In genomic region chr2:149049142-149049541, GRCh38 we compare ENCODE assay signal across 22 cellular contexts. TPM values are rescaled to one million over a fixed set of nuclear protein-coding genes. Genes with fewer than 3 reads are reported as not detected.
A peak's percentile ranks its signal among the peaks of the same experiment; 100 is the strongest.
DNase-seq lines count a peak whose midpoint lies in the region; ATAC-seq, FAIRE-seq and TF ChIP-seq lines count a peak whose summit lies in the region.
"Had no signal": no experiment of that assay in that cellular context is flagged by ENCODE, and none has a peak within 500 bp of the region (broad histone marks: within the 10 kb centered on the region; RNA-seq: fewer than 3 reads in every experiment).

No MANE protein-coding gene starts in this region.

- POLR2A ChIA-PET in GM12878 (lab: Charles Lee) = interaction anchor here (0.6 kb wide), 1 partner anchor 530 kb away, joined by 3 read pairs; no protein-coding TSS in a partner anchor

- no peak overlapping the region for H4K91ac ChIP-seq in mesenchymal stem cell (ENCODE audit: low read length)

- no peak for TF ChIP-seq EP300 in GM12878 (IDR thresholded peaks at IDR 0.05; ENCODE audit: borderline replicate concordance in 1 of 2, control insufficient read depth in 1 of 2, low read depth in 2 of 2, low read length in 2 of 2)

- TF ChIP-seq RAD21 in GM12878 (IDR thresholded peaks at IDR 0.05; ENCODE audit: insufficient read depth, low read depth, low read length) = no peak

- no peaks in the 10 kb centered on the region for H3K79me1 ChIP-seq in mesenchymal stem cell (replicated peaks; ENCODE audit: low read length, poor library complexity, severe bottlenecking)

- H3K4me3 Mint-ChIP-seq in immature natural killer cell = no peak overlapping the region
- H3K4me3 Mint-ChIP-seq: CD4-positive, alpha-beta T cell; dendritic cell treated with granulocyte-macrophage colony-stimulating factor and Interleukin-4, amounts not matched to agents 40 ng/mL and 50 ng/mL, for 4 days; nephron progenitor cell had no signal

- H3K27me3 ChIP-seq in GM12878 (replicated peaks in 1 of 2; ENCODE audit: control insufficient read depth in 2 of 2, insufficient read depth in 2 of 2, low read length in 1 of 2) = no peaks in the 10 kb centered on the region
- peaks cover 0 to 12% of the 10 kb centered on the region in 2 experiments for H3K27me3 ChIP-seq in mesenchymal stem cell (ENCODE audit: control insufficient read depth in 1 of 2, insufficient read depth in 1 of 2, low read length in 2 of 2)

- peaks cover 6 to 33% (median 17%) of the 10 kb centered on the region in 6 donors for H3K9me3 Mint-ChIP-seq in immature natural killer cell

- CTCF ChIA-PET in GM12878 (lab: Yijun Ruan, JAX) = interaction anchor here (0.8 to 2.2 kb wide), 2 partner anchors 9 to 59 kb away, joined by 3 to 10 read pairs; no protein-coding TSS in a partner anchor

- BruUV-seq in GM12878 (replicated peaks; lab: Mats Ljungman, UMichigan) = no TSS peak

- no peak overlapping the region for H2BK12ac ChIP-seq in mesenchymal stem cell (ENCODE audit: low read length in 2 of 2)

- peaks cover 6% of the 10 kb centered on the region for H3K9me3 ChIP-seq in GM12878 (replicated peaks; ENCODE audit: control insufficient read depth, insufficient read depth, low read length)
- peaks cover 46% of the 10 kb centered on the region for H3K9me3 ChIP-seq in mesenchymal stem cell (ENCODE audit: control insufficient read depth, low read length)
- H3K9me3 ChIP-seq in kidney (ENCODE audit: control insufficient read depth in 1 of 2, low read length in 2 of 2) = peaks cover 0 to 7% of the 10 kb centered on the region in 2 donors
- H3K9me3 ChIP-seq: psoas muscle had no signal

- TF ChIP-seq POLR2A in GM12878 (IDR thresholded peaks at IDR 0.05; ENCODE audit: low read depth, low read length) = no peak

- SMC1A ChIA-PET in GM12878 (lab: Charles Lee; ENCODE audit: uncharacterized antibody, unreplicated experiment) = interaction anchor here (1.5 kb wide), 1 partner anchor 31 kb away, joined by 8 read pairs; no protein-coding TSS in a partner anchor

- peaks cover 18% of the 10 kb centered on the region for H3K4me1 ChIP-seq in GM12878 (ENCODE audit: control insufficient read depth, insufficient read depth, low read length)
- H3K4me1 ChIP-seq in mesenchymal stem cell (ENCODE audit: control insufficient read depth, insufficient read depth, low read depth, low read length) = no peaks in the 10 kb centered on the region
- H3K4me1 ChIP-seq in kidney (ENCODE audit: control insufficient read depth in 1 of 2, insufficient read depth in 1 of 2, low read depth in 1 of 2, low read length in 2 of 2) = no peaks in the 10 kb centered on the region
- H3K4me1 ChIP-seq: psoas muscle had no signal

- ATAC-seq in HG03378 (IDR thresholded peaks at IDR 0.05; ENCODE audit: unreplicated experiment) (peak; percentile 34), GM12878 (peak; percentile 49), GM18858 (IDR thresholded peaks at IDR 0.05; ENCODE audit: unreplicated experiment) (no peak)
- ATAC-seq: psoas muscle had no signal

- no peak overlapping the region for H4K8ac ChIP-seq in mesenchymal stem cell (ENCODE audit: low read length)

- no peak overlapping the region for H3K4ac ChIP-seq in mesenchymal stem cell (ENCODE audit: low read depth in 1 of 2, low read length in 2 of 2)

- no peaks in the 10 kb centered on the region for H4K20me1 ChIP-seq in GM12878 (ENCODE audit: control insufficient read depth, insufficient read depth)

- RAD21 ChIA-PET in GM12878 (lab: Charles Lee; ENCODE audit: unreplicated experiment) = no interaction called here

- H3K27me3 Mint-ChIP-seq in immature natural killer cell (ENCODE audit: low read depth in 3 of 3) = peaks cover 5 to 7% (median 5%) of the 10 kb centered on the region in 3 donors
- H3K27me3 Mint-ChIP-seq: IgD-negative memory B cell had no signal

- FAIRE-seq in GM12878 (lab: Jason Lieb, UNC) (no peak), kidney (lab: Jason Lieb, UNC) (no peak)
- FAIRE-seq: H1 had no signal

- WGBS in GM12878 (ENCODE audit: insufficient coverage, insufficient replicate concordance, low lambda C conversion rate, missing lambda C conversion rate) = 78% methylated on average over 2 of the region's 2 CpGs
- 74% methylated on average over 2 of the region's 2 CpGs for WGBS in mesenchymal stem cell

- H3K23ac ChIP-seq in mesenchymal stem cell (ENCODE audit: low read length in 2 of 2) = no peak overlapping the region

- no peak overlapping the region; the same call in 1 of the 2 replicates for H3K4me2 ChIP-seq in GM12878 (ENCODE audit: control insufficient read depth, insufficient read depth)
- H3K4me2 ChIP-seq in mesenchymal stem cell (ENCODE audit: low read length, poor library complexity, severe bottlenecking) = no peak overlapping the region

- intact Hi-C loops in GM12878 (cut with micrococcal nuclease; ENCODE audit: unreplicated experiment) = loop anchor here (10.0 kb wide), 1 partner anchor 1296 kb away; no protein-coding TSS in a partner anchor
- intact Hi-C loops in kidney (cut with DNase I) = no loop called here

- in situ Hi-C loops in GM12878 (cut with MboI) = no loop called here

- H2BK15ac ChIP-seq in mesenchymal stem cell (ENCODE audit: low read depth, poor library complexity, severe bottlenecking) = no peak overlapping the region

- H3K36me3 Mint-ChIP-seq in immature natural killer cell = no peaks in the 10 kb centered on the region

- H3K27ac Mint-ChIP-seq in immature natural killer cell = no peak overlapping the region
- H3K27ac Mint-ChIP-seq: activated T-helper 2 cell treated with anti-CD3 and anti-CD28 coated beads, Interferon-gamma antibody, Interleukin-2, Interleukin-4, amounts not matched to agents 10 μg/mL and 5 μg/mL and 100 μg/mL, durations not matched to agents 14 hours and 24 hours and 36 hours; CD4-positive, alpha-beta T cell; dendritic cell treated with granulocyte-macrophage colony-stimulating factor and Interleukin-4, amounts not matched to agents 40 ng/mL and 50 ng/mL, for 4 days; IgD-negative memory B cell; nephron progenitor cell had no signal

- H3K14ac ChIP-seq in mesenchymal stem cell (ENCODE audit: low read length in 2 of 2) = no peak overlapping the region

- H3K36me3 ChIP-seq in GM12878 (ENCODE audit: control insufficient read depth in 2 of 2, insufficient read depth in 2 of 2, low read length in 1 of 2) (no peaks in the 10 kb centered on the region), mesenchymal stem cell (ENCODE audit: control insufficient read depth in 1 of 2, insufficient read depth in 2 of 2, low read depth in 1 of 2, low read length in 2 of 2) (no peaks in the 10 kb centered on the region), kidney (ENCODE audit: control insufficient read depth in 1 of 2, insufficient read depth in 2 of 2, low read length in 2 of 2) (no peaks in the 10 kb centered on the region)

- H3K4me3 ChIP-seq in GM12878 = no peak overlapping the region
- H3K4me3 ChIP-seq in mesenchymal stem cell (ENCODE audit: insufficient read depth in 1 of 2, low read depth in 1 of 2, low read length in 2 of 2) = no peak overlapping the region
- no peak overlapping the region for H3K4me3 ChIP-seq in kidney (ENCODE audit: low read length in 2 of 2)
- H3K4me3 ChIP-seq: psoas muscle had no signal

- H3K18ac ChIP-seq in mesenchymal stem cell (ENCODE audit: low read depth in 1 of 2, low read length in 2 of 2) = peak overlapping the region in 1 of 2 experiments; percentile 43

- no peaks in the 10 kb centered on the region for H3K4me1 Mint-ChIP-seq in immature natural killer cell
- H3K4me1 Mint-ChIP-seq: IgD-negative memory B cell, nephron progenitor cell had no signal

- H3K9ac ChIP-seq in GM12878 (ENCODE audit: control insufficient read depth, insufficient read depth, low read length) (no peak overlapping the region), mesenchymal stem cell (ENCODE audit: low read length) (no peak overlapping the region), kidney (ENCODE audit: low read length in 2 of 2) (no peak overlapping the region)

- H2BK5ac ChIP-seq in mesenchymal stem cell (ENCODE audit: low read depth, low read length, poor library complexity, severe bottlenecking) = no peak overlapping the region

- DNase-seq in Daoy (ENCODE audit: low read depth) (peak; percentile 30), GM12878 (ENCODE audit: low read depth, low spot score) (no peak), mesenchymal stem cell (peak; percentile 50), NCI-H524 (lab: John Stamatoyannopoulos, UW) (no peak), immature natural killer cell (no peak), kidney (no peak)
- DNase-seq: ACHN; CD4-positive, alpha-beta T cell; NCI-H2029 treated with DMSO at 0.1 percent for 48 hours; NCI-H524 treated with DMSO at 0.1 percent for 48 hours; nephron progenitor cell; psoas muscle; Right ventricle myocardium superior; stimulated activated CD4-positive, alpha-beta T cell treated with anti-CD3 and anti-CD28 coated beads, Interleukin-12 subunit alpha, Interleukin-12 subunit beta, amount 100 ng/mL, for 4 hours; stimulated activated CD8-positive, alpha-beta memory T cell treated with anti-CD3 and anti-CD28 coated beads, Interleukin-4, amount 100 ng/mL, for 48 hours; substantia nigra had no signal

- H2AFZ ChIP-seq in GM12878 (ENCODE audit: control insufficient read depth, low read depth, low read length) = no peak overlapping the region; the same call in 1 of the 2 replicates
- H2AFZ ChIP-seq in mesenchymal stem cell (ENCODE audit: low read depth, low read length) = no peak overlapping the region

- no peak overlapping the region for H2BK120ac ChIP-seq in mesenchymal stem cell (ENCODE audit: low read depth, low read length)

- H2AK5ac ChIP-seq in mesenchymal stem cell (ENCODE audit: low read length, severe bottlenecking) = no peak overlapping the region

- H3K79me2 ChIP-seq in GM12878 (ENCODE audit: control insufficient read depth, insufficient read depth, low read length) = peaks cover 4% of the 10 kb centered on the region

- H3K27ac ChIP-seq in GM12878 (ENCODE audit: control insufficient read depth, insufficient read depth) (peak overlapping the region; percentile 60; the same call in 1 of the 2 replicates), mesenchymal stem cell (ENCODE audit: low read length, poor library complexity, severe bottlenecking) (no peak overlapping the region), kidney (ENCODE audit: low read depth in 2 of 2, low read length in 2 of 2) (no peak overlapping the region)
- H3K27ac ChIP-seq: psoas muscle had no signal

- TF ChIP-seq CTCF in GM12878 (IDR thresholded peaks at IDR 0.05 in 2 of 3, conservative IDR thresholded peaks at IDR 0.05 in 1 of 3; ENCODE audit: control insufficient read depth in 2 of 3, extremely low read depth in 1 of 3, insufficient read depth in 1 of 3, low read depth in 3 of 3, low read length in 3 of 3) = no peak
- TF ChIP-seq CTCF in kidney (IDR thresholded peaks at IDR 0.05; ENCODE audit: borderline replicate concordance, extremely low read depth, insufficient read depth) = no peak

RNA-seq across cellular contexts. Expression of gene LYPD6B, which starts 10.6 kb away (rescaled TPM):
- 8.0 and 10.2 TPM in 2 replicates for total RNA-seq in Daoy (2014; rRNA removed; shearing (Covaris generic))
- total RNA-seq in GM12878 (2013; cell fraction: nucleolus; rRNA removed) = 4.2 and 4.3 TPM in 2 replicates
- total RNA-seq in GM12878 (2014; rRNA removed) = 2.8 and 4.8 TPM in 2 replicates
- total RNA-seq in GM12878 (2014; rRNA removed; fragmentation: Illumina TruSeq; extraction: Trizol) = 4.5 and 4.6 TPM in 2 replicates
- total RNA-seq in GM12878 (2021) = 1.9 and 3.3 TPM in 2 replicates
- polyA plus RNA-seq in GM12878 (2011; ENCODE audit: low read depth) = 6.9 TPM
- polyA plus RNA-seq in GM12878 (2011; rRNA removed) = 1.0 TPM in 2 replicates
- polyA plus RNA-seq in GM12878 (2011; cell fraction: cytosol; rRNA removed) = 0.85 and 1.2 TPM in 2 replicates
- polyA plus RNA-seq in GM12878 (2011; cell fraction: nucleus; rRNA removed) = 1.9 and 2.8 TPM in 2 replicates
- 5.0 and 11.3 TPM in 2 replicates for polyA plus RNA-seq in GM12878 (2012)
- polyA plus RNA-seq in GM12878 (2014; fragmentation: Illumina TruSeq; extraction: Trizol) = 5.9 and 6.6 TPM in 2 replicates
- polyA plus RNA-seq in GM12878 (2014; fragmentation: Nextera tagmentation; extraction: Ambion mirVana) = 1 to 10 TPM; 3.4 to 5.2 TPM
- polyA plus RNA-seq in GM12878 (2014; rRNA removed) = 2.7 and 3.6 TPM in 2 replicates
- polyA plus RNA-seq in GM12878 (2016; fragmentation: Nextera tagmentation; extraction: Ambion mirVana) = 1 to 10 TPM; 5.8 to 5.9 TPM
- polyA minus RNA-seq in GM12878 (2011; rRNA and poly(A)+ RNA removed) = 0.36 and 1.2 TPM in 2 replicates
- not detected in 2 replicates for polyA minus RNA-seq in GM12878 (2011; cell fraction: cytosol; rRNA and poly(A)+ RNA removed)
- polyA minus RNA-seq in GM12878 (2011; cell fraction: nucleus; rRNA and poly(A)+ RNA removed) = 0.60 TPM in 1 of 2 replicates, not detected in the other
- 22.6 TPM for polyA plus RNA-seq in mesenchymal stem cell (2013, experiment 1 of 2)
- polyA plus RNA-seq in mesenchymal stem cell (2013, experiment 2 of 2) = 21.2 TPM
- not detected for polyA plus RNA-seq in immature natural killer cell
- total RNA-seq in kidney = 9.4 TPM
- polyA plus RNA-seq in kidney (ENCODE audit: insufficient read depth, low read depth, low replicate concordance) = 17.6 TPM
- total RNA-seq: activated T-helper 2 cell treated with anti-CD3 and anti-CD28 coated beads, Interferon-gamma antibody, Interleukin-2, Interleukin-4, amounts not matched to agents 10 μg/mL and 5 μg/mL and 100 μg/mL, durations not matched to agents 14 hours and 24 hours and 36 hours; CD4-positive, alpha-beta T cell; psoas muscle; Right ventricle myocardium superior had no signal
- polyA plus RNA-seq: psoas muscle had no signal

Comparison
In these comparisons a context has a peak if more than half of its experiments do, and no peak if none do; other contexts are left out.
1. DNase-seq: peak in Daoy (single experiment) and mesenchymal stem cell (single experiment); none in GM12878 (single experiment), NCI-H524 (0 of 2), immature natural killer cell (0 of 3) and kidney (single experiment).